Comparison of ENCODE assay signal across 30 cellular contexts in genomic region chrX:7235071-7235470, GRCh38.
"Had no signal": no experiment of that assay in that cellular context is flagged by ENCODE, and none has a peak within 500 bp of the region (broad histone marks: within the 10 kb centered on the region; RNA-seq: fewer than 3 reads in every experiment).

No MANE protein-coding gene starts in this region.

- H3K27me3 ChIP-seq: ascending aorta, brain microvascular endothelial cell, gastroesophageal sphincter, heart right ventricle, hepatocyte had no signal

- DNase-seq: activated B cell treated with CpG ODN at 0.5 μM for 24 hours; activated CD4-positive, alpha-beta memory T cell treated with anti-CD3 and anti-CD28 coated beads for 36 hours; activated CD4-positive, alpha-beta T cell treated with anti-CD3 and anti-CD28 coated beads for 48 hours; activated CD4-positive, alpha-beta T cell treated with anti-CD3 and anti-CD28 coated beads, Interleukin-2, amount 50 U/mL, for 1 hour; activated CD8-positive, alpha-beta memory T cell treated with anti-CD3 and anti-CD28 coated beads, Interleukin-2, amount 10 ng/mL, durations not matched to agents 7 days and 5 days; activated CD8-positive, alpha-beta memory T cell treated with anti-CD3 and anti-CD28 coated beads, Interleukin-2, amount 50 U/mL, for 4 hours; activated CD8-positive, alpha-beta T cell treated with anti-CD3 and anti-CD28 coated beads, Interleukin-2, amount 10 ng/mL, durations not matched to agents 7 days and 5 days; activated effector memory CD4-positive, alpha-beta T cell treated with anti-CD3 and anti-CD28 coated beads, Interleukin-2, amount 50 U/mL, for 16 hours; activated naive CD4-positive, alpha-beta T cell treated with anti-CD3 and anti-CD28 coated beads for 36 hours; activated naive CD8-positive, alpha-beta T cell treated with anti-CD3 and anti-CD28 coated beads for 36 hours; activated naive CD8-positive, alpha-beta T cell treated with anti-CD3 and anti-CD28 coated beads, Interleukin-2, amount 50 U/mL, for 24 hours; activated T-cell treated with anti-CD3 and anti-CD28 coated beads, Interleukin-2, amount 50 U/mL, for 1 hour; activated T-cell treated with anti-CD3 and anti-CD28 coated beads, Interleukin-2, amount 50 U/mL, for 48 hours; brain microvascular endothelial cell; dorsolateral prefrontal cortex; effector memory CD4-positive, alpha-beta T cell; endodermal cell; foreskin melanocyte; heart right ventricle; T-helper 1 cell; T-helper 17 cell; T1000; WERI-Rb-1 had no signal

- H3K4me1 ChIP-seq: ascending aorta, gastroesophageal sphincter, heart right ventricle had no signal

- H3K36me3 ChIP-seq: ascending aorta, brain microvascular endothelial cell, gastroesophageal sphincter, heart right ventricle, WERI-Rb-1 had no signal

- ATAC-seq: activated CD4-positive, CD25-positive, alpha-beta regulatory T cell treated with anti-CD3 and anti-CD28 coated beads, Interleukin-2, amount 50 U/mL, for 24 hours; activated CD8-positive, alpha-beta memory T cell treated with anti-CD3 and anti-CD28 coated beads, Interleukin-2, amount 10 ng/mL, durations not matched to agents 7 days and 5 days; activated CD8-positive, alpha-beta T cell treated with anti-CD3 and anti-CD28 coated beads, Interleukin-2, amount 10 ng/mL, durations not matched to agents 7 days and 5 days; activated naive CD8-positive, alpha-beta T cell treated with anti-CD3 and anti-CD28 coated beads, Interleukin-2, amount 50 U/mL, for 24 hours; esophagus mucosa; gastroesophageal sphincter; heart right ventricle; T-helper 17 cell had no signal

- FAIRE-seq: bronchial epithelial cell had no signal

- H3K4me3 ChIP-seq: ascending aorta, coronary artery, dorsolateral prefrontal cortex, gastroesophageal sphincter, heart right ventricle, hepatocyte had no signal

- H3K9me3 ChIP-seq: ascending aorta, gastroesophageal sphincter, heart right ventricle had no signal
